In genomic region chr22:23837911-23838685, GRCh38 we compare ENCODE assay signal across 8 cellular contexts. TPM values are rescaled to one million over a fixed set of nuclear protein-coding genes. Genes with fewer than 3 reads are reported as not detected.
A peak's percentile ranks its signal among the peaks of the same experiment; 100 is the strongest.
DNase-seq lines count a peak whose midpoint lies in the region; ATAC-seq, FAIRE-seq and TF ChIP-seq lines count a peak whose summit lies in the region.

No MANE protein-coding gene starts in this region.

- H3K79me2 ChIP-seq in GM12878 (ENCODE audit: control insufficient read depth, insufficient read depth, low read length), result no peaks in the 10 kb centered on the region; the same call in 1 of the 2 replicates

- SMC1A ChIA-PET in GM12878 (lab: Charles Lee; ENCODE audit: uncharacterized antibody, unreplicated experiment), result interaction anchor here (0.8 kb wide), 1 partner anchor 20 kb away, joined by 5 read pairs; the partner anchor contains the start of gene SLC2A11

- no peak for TF ChIP-seq EP300 in GM12878 (IDR thresholded peaks at IDR 0.05; ENCODE audit: borderline replicate concordance in 1 of 2, control insufficient read depth in 1 of 2, low read depth in 2 of 2, low read length in 2 of 2)

- peak overlapping the region; percentile 77 for H3K9ac ChIP-seq in GM12878 (ENCODE audit: control insufficient read depth, insufficient read depth, low read length)

- TF ChIP-seq CTCF in GM12878 (IDR thresholded peaks at IDR 0.05 in 2 of 3, conservative IDR thresholded peaks at IDR 0.05 in 1 of 3; ENCODE audit: control insufficient read depth in 2 of 3, extremely low read depth in 1 of 3, insufficient read depth in 1 of 3, low read depth in 3 of 3, low read length in 3 of 3), result no peak
- TF ChIP-seq CTCF in nephron progenitor cell (IDR thresholded peaks at IDR 0.05), result no peak

- peak; percentile 5; the same call in 1 of the 2 replicates for TF ChIP-seq POLR2A in GM12878 (IDR thresholded peaks at IDR 0.05; ENCODE audit: low read depth, low read length)

- H3K9me3 Mint-ChIP-seq in nephron progenitor cell, result peaks cover 3% of the 10 kb centered on the region

- ATAC-seq in HG03521 (IDR thresholded peaks at IDR 0.05; ENCODE audit: unreplicated experiment) (peak; percentile 1), GM12878 (peak; percentile 21), HG02885 (IDR thresholded peaks at IDR 0.05; ENCODE audit: poor library complexity, unreplicated experiment) (no peak)

- BruUV-seq in GM12878 (replicated peaks; lab: Mats Ljungman, UMichigan), result TSS peak; percentile 69

- H3K27ac Mint-ChIP-seq in nephron progenitor cell, result no peak overlapping the region

- RAD21 ChIA-PET in GM12878 (lab: Charles Lee; ENCODE audit: unreplicated experiment), result interaction anchor here (1.1 kb wide), 1 partner anchor 20 kb away, joined by 4 read pairs; the partner anchor contains the start of gene SLC2A11

- H3K27ac ChIP-seq in GM12878 (ENCODE audit: control insufficient read depth, insufficient read depth), result peak overlapping the region; percentile 56

- POLR2A ChIA-PET in GM12878 (lab: Charles Lee), result interaction anchor here (0.6 to 1.2 kb wide), 2 partner anchors 16 to 38 kb away, joined by 3 to 4 read pairs; no protein-coding TSS in a partner anchor

- no peaks in the 10 kb centered on the region for H3K9me3 ChIP-seq in GM12878 (replicated peaks; ENCODE audit: control insufficient read depth, insufficient read depth, low read length)

- H3K4me2 ChIP-seq in GM12878 (ENCODE audit: control insufficient read depth, insufficient read depth), result peak overlapping the region; percentile 94

- in situ Hi-C loops in GM12878 (cut with MboI), result no loop called here

- no peaks in the 10 kb centered on the region for H4K20me1 ChIP-seq in GM12878 (ENCODE audit: control insufficient read depth, insufficient read depth)

- WGBS in GM12878 (ENCODE audit: insufficient coverage, insufficient replicate concordance, low lambda C conversion rate, missing lambda C conversion rate), result 7% methylated on average over 40 of the region's 41 CpGs

- CTCF ChIA-PET in GM12878 (lab: Yijun Ruan, JAX), result interaction anchor here (0.8 to 3.7 kb wide), 4 partner anchors 10 to 69 kb away, joined by 3 to 12 read pairs (median 4); partner anchors contain the start of gene MMP11

- H3K36me3 Mint-ChIP-seq in nephron progenitor cell (ENCODE audit: low read depth), result peaks cover 7% of the 10 kb centered on the region

- TF ChIP-seq RAD21 in GM12878 (IDR thresholded peaks at IDR 0.05; ENCODE audit: insufficient read depth, low read depth, low read length), result no peak

- H3K4me1 ChIP-seq in GM12878 (ENCODE audit: control insufficient read depth, insufficient read depth, low read length), result peaks cover 17% of the 10 kb centered on the region

- H3K36me3 ChIP-seq in GM12878 (ENCODE audit: control insufficient read depth in 2 of 2, insufficient read depth in 2 of 2, low read length in 1 of 2), result peaks cover 6 to 29% of the 10 kb centered on the region in 2 experiments

- no peak for FAIRE-seq in GM12878 (lab: Jason Lieb, UNC)

- H2AFZ ChIP-seq in GM12878 (ENCODE audit: control insufficient read depth, low read depth, low read length), result peak overlapping the region; percentile 15; the same call in 1 of the 2 replicates

- peaks cover 12% of the 10 kb centered on the region for H3K27me3 Mint-ChIP-seq in nephron progenitor cell (ENCODE audit: low read depth, poor library complexity)

- intact Hi-C loops in GM12878 (cut with micrococcal nuclease; ENCODE audit: unreplicated experiment), result loop anchor here (2.0 kb wide), 1 partner anchor 37 kb away; no protein-coding TSS in a partner anchor

- DNase-seq in NCI-H345 (lab: John Stamatoyannopoulos, UW) (peak; percentile 37), NCI-H345 treated with DMSO at 0.1 percent for 48 hours (lab: John Stamatoyannopoulos, UW; ENCODE audit: unreplicated experiment) (no peak), GM12878 (ENCODE audit: low read depth, low spot score) (no peak), nephron progenitor cell (no peak), 8988T (no peak), pons (ENCODE audit: low spot score) (no peak)

- no peaks in the 10 kb centered on the region for H3K27me3 ChIP-seq in GM12878 (replicated peaks in 1 of 2; ENCODE audit: control insufficient read depth in 2 of 2, insufficient read depth in 2 of 2, low read length in 1 of 2)

- H3K4me1 Mint-ChIP-seq in nephron progenitor cell, result peaks cover 61% of the 10 kb centered on the region

- peak overlapping the region; percentile 86 for H3K4me3 Mint-ChIP-seq in nephron progenitor cell

- peak overlapping the region; percentile 76 for H3K4me3 ChIP-seq in GM12878

TF ChIP-seq in GM12878, 131 proteins besides CTCF, POLR2A, EP300 and RAD21 (continues in another document):
- peak; percentile 8; the same call in 1 of the 2 replicates for TF ChIP-seq SPI1 (IDR thresholded peaks at IDR 0.05; ENCODE audit: borderline replicate concordance, insufficient read depth, low read depth, low read length)

RNA-seq across cellular contexts. Expression of gene DERL3, which starts 0.7 kb away (rescaled TPM):
- 10.6 and 12.5 TPM in 2 replicates for total RNA-seq in GM12878 (2013; cell fraction: nucleolus; rRNA removed)
- total RNA-seq in GM12878 (2014; rRNA removed), result 14.6 and 21.0 TPM in 2 replicates
- 8.7 and 9.4 TPM in 2 replicates for total RNA-seq in GM12878 (2014; rRNA removed; fragmentation: Illumina TruSeq; extraction: Trizol)
- total RNA-seq in GM12878 (2021), result 17.4 and 19.4 TPM in 2 replicates
- 9.4 TPM for polyA plus RNA-seq in GM12878 (2011; ENCODE audit: low read depth)
- 2.1 and 5.2 TPM in 2 replicates for polyA plus RNA-seq in GM12878 (2011; rRNA removed)
- polyA plus RNA-seq in GM12878 (2011; cell fraction: cytosol; rRNA removed), result 10.4 and 15.5 TPM in 2 replicates
- polyA plus RNA-seq in GM12878 (2011; cell fraction: nucleus; rRNA removed), result 29.8 and 30.3 TPM in 2 replicates
- polyA plus RNA-seq in GM12878 (2012), result 18.0 and 23.9 TPM in 2 replicates
- polyA plus RNA-seq in GM12878 (2014; fragmentation: Illumina TruSeq; extraction: Trizol), result 2.3 and 7.4 TPM in 2 replicates
- 1 to 10 TPM; 4.1 to 6.4 TPM for polyA plus RNA-seq in GM12878 (2014; fragmentation: Nextera tagmentation; extraction: Ambion mirVana)
- polyA plus RNA-seq in GM12878 (2014; rRNA removed), result 28.1 and 29.7 TPM in 2 replicates
- 10 to 100 TPM; 49.1 to 52.4 TPM for polyA plus RNA-seq in GM12878 (2016; fragmentation: Nextera tagmentation; extraction: Ambion mirVana)
- 1.8 and 4.4 TPM in 2 replicates for polyA minus RNA-seq in GM12878 (2011; rRNA and poly(A)+ RNA removed)
- polyA minus RNA-seq in GM12878 (2011; cell fraction: cytosol; rRNA and poly(A)+ RNA removed), result 1.1 and 1.6 TPM in 2 replicates
- 3.3 and 4.9 TPM in 2 replicates for polyA minus RNA-seq in GM12878 (2011; cell fraction: nucleus; rRNA and poly(A)+ RNA removed)

RNA-seq across cellular contexts. Expression of gene SLC2A11, which starts 19.6 kb away (rescaled TPM):
- 25.2 and 25.7 TPM in 2 replicates for total RNA-seq in GM12878 (2013; cell fraction: nucleolus; rRNA removed)
- total RNA-seq in GM12878 (2014; rRNA removed), result 10.5 and 13.0 TPM in 2 replicates
- total RNA-seq in GM12878 (2014; rRNA removed; fragmentation: Illumina TruSeq; extraction: Trizol), result 8.1 and 8.9 TPM in 2 replicates
- 12.2 and 15.7 TPM in 2 replicates for total RNA-seq in GM12878 (2021)
- 9.2 TPM for polyA plus RNA-seq in GM12878 (2011; ENCODE audit: low read depth)
- 7.5 and 8.4 TPM in 2 replicates for polyA plus RNA-seq in GM12878 (2011; rRNA removed)
- polyA plus RNA-seq in GM12878 (2011; cell fraction: cytosol; rRNA removed), result 7.6 and 11.5 TPM in 2 replicates
- 16.6 and 19.3 TPM in 2 replicates for polyA plus RNA-seq in GM12878 (2011; cell fraction: nucleus; rRNA removed)
- polyA plus RNA-seq in GM12878 (2012), result 12.9 and 18.4 TPM in 2 replicates
- polyA plus RNA-seq in GM12878 (2014; fragmentation: Illumina TruSeq; extraction: Trizol), result 8.6 and 13.3 TPM in 2 replicates
- 1 to 10 TPM in 1 of 2 experiments, under 1 TPM in 1; 0.98 to 2.9 TPM for polyA plus RNA-seq in GM12878 (2014; fragmentation: Nextera tagmentation; extraction: Ambion mirVana)
- 17.7 and 18.3 TPM in 2 replicates for polyA plus RNA-seq in GM12878 (2014; rRNA removed)
- 1 to 10 TPM; 8.0 TPM for polyA plus RNA-seq in GM12878 (2016; fragmentation: Nextera tagmentation; extraction: Ambion mirVana)
- polyA minus RNA-seq in GM12878 (2011; rRNA and poly(A)+ RNA removed), result 8.2 and 11.6 TPM in 2 replicates
- polyA minus RNA-seq in GM12878 (2011; cell fraction: cytosol; rRNA and poly(A)+ RNA removed), result 3.5 and 6.1 TPM in 2 replicates
- 7.7 and 10.9 TPM in 2 replicates for polyA minus RNA-seq in GM12878 (2011; cell fraction: nucleus; rRNA and poly(A)+ RNA removed)

RNA-seq across cellular contexts. Expression of gene SMARCB1, which starts 51.3 kb away (rescaled TPM):
- 112 and 119 TPM in 2 replicates for total RNA-seq in GM12878 (2013; cell fraction: nucleolus; rRNA removed)
- 167 and 177 TPM in 2 replicates for total RNA-seq in GM12878 (2014; rRNA removed)
- total RNA-seq in GM12878 (2014; rRNA removed; fragmentation: Illumina TruSeq; extraction: Trizol), result 108 and 112 TPM in 2 replicates
- 179 and 185 TPM in 2 replicates for total RNA-seq in GM12878 (2021)
- polyA plus RNA-seq in GM12878 (2011; ENCODE audit: low read depth), result 81.1 TPM
- polyA plus RNA-seq in GM12878 (2011; rRNA removed), result 183 and 187 TPM in 2 replicates
- polyA plus RNA-seq in GM12878 (2011; cell fraction: cytosol; rRNA removed), result 136 and 163 TPM in 2 replicates
- 103 and 127 TPM in 2 replicates for polyA plus RNA-seq in GM12878 (2011; cell fraction: nucleus; rRNA removed)
- polyA plus RNA-seq in GM12878 (2012), result 150 and 176 TPM in 2 replicates
- 130 and 198 TPM in 2 replicates for polyA plus RNA-seq in GM12878 (2014; fragmentation: Illumina TruSeq; extraction: Trizol)
- polyA plus RNA-seq in GM12878 (2014; fragmentation: Nextera tagmentation; extraction: Ambion mirVana), result 10 to 100 TPM in 1 of 2 experiments, 1 to 10 TPM in 1; 9.1 to 17.9 TPM
- polyA plus RNA-seq in GM12878 (2014; rRNA removed), result 215 and 239 TPM in 2 replicates
- polyA plus RNA-seq in GM12878 (2016; fragmentation: Nextera tagmentation; extraction: Ambion mirVana), result 100 to 1,000 TPM; 192 to 207 TPM
- polyA minus RNA-seq in GM12878 (2011; rRNA and poly(A)+ RNA removed), result 104 and 119 TPM in 2 replicates
- 23.8 and 37.5 TPM in 2 replicates for polyA minus RNA-seq in GM12878 (2011; cell fraction: cytosol; rRNA and poly(A)+ RNA removed)
- 26.4 and 66.3 TPM in 2 replicates for polyA minus RNA-seq in GM12878 (2011; cell fraction: nucleus; rRNA and poly(A)+ RNA removed)

RNA-seq across cellular contexts. Expression of gene MIF, which starts 56.1 kb away (rescaled TPM):
- total RNA-seq in GM12878 (2013; cell fraction: nucleolus; rRNA removed), result 53.3 and 56.6 TPM in 2 replicates
- 737 and 939 TPM in 2 replicates for total RNA-seq in GM12878 (2014; rRNA removed)
- total RNA-seq in GM12878 (2014; rRNA removed; fragmentation: Illumina TruSeq; extraction: Trizol), result 183 and 215 TPM in 2 replicates
- total RNA-seq in GM12878 (2021), result 1,146 and 1,222 TPM in 2 replicates
- 548 TPM for polyA plus RNA-seq in GM12878 (2011; ENCODE audit: low read depth)
- polyA plus RNA-seq in GM12878 (2011; rRNA removed), result 233 and 593 TPM in 2 replicates
- 608 and 1,158 TPM in 2 replicates for polyA plus RNA-seq in GM12878 (2011; cell fraction: cytosol; rRNA removed)
- 459 and 729 TPM in 2 replicates for polyA plus RNA-seq in GM12878 (2011; cell fraction: nucleus; rRNA removed)
- 1,086 and 1,453 TPM in 2 replicates for polyA plus RNA-seq in GM12878 (2012)
- 5.2 and 37.7 TPM in 2 replicates for polyA plus RNA-seq in GM12878 (2014; fragmentation: Illumina TruSeq; extraction: Trizol)
- polyA plus RNA-seq in GM12878 (2014; fragmentation: Nextera tagmentation; extraction: Ambion mirVana), result 100 to 1,000 TPM; 188 to 220 TPM
- polyA plus RNA-seq in GM12878 (2014; rRNA removed), result 1,025 and 1,355 TPM in 2 replicates
- polyA plus RNA-seq in GM12878 (2016; fragmentation: Nextera tagmentation; extraction: Ambion mirVana), result 1,000 to 10,000 TPM; 2,816 to 2,972 TPM
- 52.9 and 161 TPM in 2 replicates for polyA minus RNA-seq in GM12878 (2011; rRNA and poly(A)+ RNA removed)
- polyA minus RNA-seq in GM12878 (2011; cell fraction: cytosol; rRNA and poly(A)+ RNA removed), result 306 and 426 TPM in 2 replicates
- polyA minus RNA-seq in GM12878 (2011; cell fraction: nucleus; rRNA and poly(A)+ RNA removed), result 107 and 133 TPM in 2 replicates
